20 cellular contexts compared by ENCODE assay signal in genomic region chr5:55629790-55630189, GRCh38.
"Had no signal": no experiment of that assay in that cellular context is flagged by ENCODE, and none has a peak within 500 bp of the region (broad histone marks: within the 10 kb centered on the region; RNA-seq: fewer than 3 reads in every experiment).

No MANE protein-coding gene starts in this region.

- DNase-seq: activated CD4-positive, alpha-beta T cell treated with anti-CD3 and anti-CD28 coated beads, Interleukin-2, amount 10 ng/mL, durations not matched to agents 7 days and 5 days; activated CD8-positive, alpha-beta T cell treated with anti-CD3 and anti-CD28 coated beads, Interleukin-2, amount 10 ng/mL, durations not matched to agents 7 days and 5 days; activated effector memory CD4-positive, alpha-beta T cell treated with Interleukin-2 at 50 U/mL for 16 hours; activated naive CD4-positive, alpha-beta T cell treated with anti-CD3 and anti-CD28 coated beads, Interleukin-2, amount 10 ng/mL, durations not matched to agents 7 days and 5 days; activated T-cell treated with anti-CD3 and anti-CD28 coated beads, Interleukin-2, amount 50 U/mL, for 24 hours; aorta; brain microvascular endothelial cell; heart right ventricle; immature natural killer cell; mesenchymal stem cell; naive thymus-derived CD4-positive, alpha-beta T cell; ovary; stimulated activated CD4-positive, alpha-beta T cell treated with anti-CD3 and anti-CD28 coated beads, Interleukin-4, amount 100 ng/mL, for 1 hour; stomach; T1000 had no signal

- H3K27me3 ChIP-seq: brain microvascular endothelial cell, heart right ventricle, ovary, stomach had no signal

- H3K27ac ChIP-seq: brain microvascular endothelial cell, coronary artery, heart right ventricle, ovary, stomach had no signal

- H3K4me3 ChIP-seq: coronary artery, heart right ventricle, ovary, smooth muscle cell, stomach had no signal

- H3K9me3 ChIP-seq: heart right ventricle, ovary, stomach had no signal

- H3K27me3 Mint-ChIP-seq: activated CD4-positive, alpha-beta T cell treated with anti-CD3 and anti-CD28 coated beads, Interleukin-2, amount 10 ng/mL, durations not matched to agents 7 days and 5 days; activated naive CD4-positive, alpha-beta T cell treated with anti-CD3 and anti-CD28 coated beads, Interleukin-2, amount 10 ng/mL, durations not matched to agents 7 days and 5 days; activated T-cell treated with anti-CD3 and anti-CD28 coated beads, Interleukin-2, amount 50 U/mL, for 24 hours; central memory CD8-positive, alpha-beta T cell; naive thymus-derived CD4-positive, alpha-beta T cell; type B pancreatic cell had no signal

- H3K4me3 Mint-ChIP-seq: activated CD4-positive, alpha-beta T cell treated with anti-CD3 and anti-CD28 coated beads, Interleukin-2, amount 10 ng/mL, durations not matched to agents 7 days and 5 days; activated CD8-positive, alpha-beta T cell treated with anti-CD3 and anti-CD28 coated beads, Interleukin-2, amount 10 ng/mL, durations not matched to agents 7 days and 5 days; activated naive CD4-positive, alpha-beta T cell treated with anti-CD3 and anti-CD28 coated beads, Interleukin-2, amount 10 ng/mL, durations not matched to agents 7 days and 5 days; activated T-cell treated with anti-CD3 and anti-CD28 coated beads, Interleukin-2, amount 50 U/mL, for 24 hours; central memory CD8-positive, alpha-beta T cell; immature natural killer cell; naive thymus-derived CD4-positive, alpha-beta T cell; stimulated activated effector memory CD8-positive, alpha-beta T cell treated with anti-CD3 and anti-CD28 coated beads, Interleukin-12 subunit alpha, Interleukin-12 subunit beta, amount 100 ng/mL, for 72 hours; type B pancreatic cell had no signal

- H3K4me1 Mint-ChIP-seq: central memory CD8-positive, alpha-beta T cell; stimulated activated effector memory CD8-positive, alpha-beta T cell treated with anti-CD3 and anti-CD28 coated beads, Interleukin-12 subunit alpha, Interleukin-12 subunit beta, amount 100 ng/mL, for 72 hours had no signal

- H3K9me3 Mint-ChIP-seq: activated CD4-positive, alpha-beta T cell treated with anti-CD3 and anti-CD28 coated beads, Interleukin-2, amount 10 ng/mL, durations not matched to agents 7 days and 5 days; activated naive CD4-positive, alpha-beta T cell treated with anti-CD3 and anti-CD28 coated beads, Interleukin-2, amount 10 ng/mL, durations not matched to agents 7 days and 5 days; activated T-cell treated with anti-CD3 and anti-CD28 coated beads, Interleukin-2, amount 50 U/mL, for 24 hours; central memory CD8-positive, alpha-beta T cell; immature natural killer cell; naive thymus-derived CD4-positive, alpha-beta T cell; stimulated activated effector memory CD8-positive, alpha-beta T cell treated with anti-CD3 and anti-CD28 coated beads, Interleukin-12 subunit alpha, Interleukin-12 subunit beta, amount 100 ng/mL, for 72 hours; type B pancreatic cell had no signal

- H3K27ac Mint-ChIP-seq: activated CD4-positive, alpha-beta T cell treated with anti-CD3 and anti-CD28 coated beads, Interleukin-2, amount 10 ng/mL, durations not matched to agents 7 days and 5 days; activated CD8-positive, alpha-beta T cell treated with anti-CD3 and anti-CD28 coated beads, Interleukin-2, amount 10 ng/mL, durations not matched to agents 7 days and 5 days; activated naive CD4-positive, alpha-beta T cell treated with anti-CD3 and anti-CD28 coated beads, Interleukin-2, amount 10 ng/mL, durations not matched to agents 7 days and 5 days; activated T-cell treated with anti-CD3 and anti-CD28 coated beads, Interleukin-2, amount 50 U/mL, for 24 hours; immature natural killer cell; naive thymus-derived CD4-positive, alpha-beta T cell; stimulated activated effector memory CD8-positive, alpha-beta T cell treated with anti-CD3 and anti-CD28 coated beads, Interleukin-12 subunit alpha, Interleukin-12 subunit beta, amount 100 ng/mL, for 72 hours; type B pancreatic cell had no signal

- H3K36me3 ChIP-seq: brain microvascular endothelial cell, ovary, stomach had no signal
